8 cellular contexts compared by ENCODE assay signal in genomic region chr4:108620101-108620932, GRCh38. TPM values are rescaled to one million over a fixed set of nuclear protein-coding genes. Genes with fewer than 3 reads are reported as not detected.
DNase-seq lines count a peak whose midpoint lies in the region; ATAC-seq and TF ChIP-seq lines count a peak whose summit lies in the region.

Gene RPL34, plus strand, starts transcription at chr4:108620576. Its CDS starts 1,384 bp downstream, at chr4:108621960.

- POLR2A ChIA-PET in PC-9 (lab: Charles Lee; ENCODE audit: unreplicated experiment): interaction anchor here (0.6 kb wide), 2 partner anchors 57 to 629 kb away, joined by 3 read pairs; no protein-coding TSS in a partner anchor

- peaks cover 26% of the 10 kb centered on the region for H3F3A ChIP-seq in PC-9 (ENCODE audit: insufficient read depth, low read depth)

- peaks cover 25% of the 10 kb centered on the region for H4K20me1 ChIP-seq in PC-9 (ENCODE audit: insufficient read depth)

- H3K27me3 ChIP-seq in PC-9 (ENCODE audit: insufficient read depth, low read depth): no peaks in the 10 kb centered on the region

- peak within 1 kb of the TSS; percentile 90 for H3K4me2 ChIP-seq in PC-9

- H3K27ac ChIP-seq in PC-9: peak within 1 kb of the TSS; percentile 94

- peaks cover 39% of the 10 kb centered on the region for H3K36me3 ChIP-seq in PC-9 (ENCODE audit: low read depth)

- no peaks in the 10 kb centered on the region for H3K9me3 ChIP-seq in PC-9 (ENCODE audit: insufficient read depth, low read depth)

- TSS peak; percentile 54 for BruUV-seq in PC-9 (replicated peaks; lab: Mats Ljungman, UMichigan)

- intact Hi-C loops in PC-9 (cut with micrococcal nuclease; ENCODE audit: unreplicated experiment): no loop called here

- peak; percentile 100 for ATAC-seq in GM21619 (IDR thresholded peaks at IDR 0.05; ENCODE audit: unreplicated experiment)

- TF ChIP-seq CTCF in PC-9 (conservative IDR thresholded peaks at IDR 0.05) (no peak), epithelial cell of proximal tubule (conservative IDR thresholded peaks at IDR 0.05; ENCODE audit: low read depth, low read length) (no peak)

- H2AFZ ChIP-seq in PC-9: peak within 1 kb of the TSS; percentile 76

- no peaks in the 10 kb centered on the region for H3K9me2 ChIP-seq in PC-9 (ENCODE audit: insufficient read depth)

- peaks cover 46% of the 10 kb centered on the region for H3K79me2 ChIP-seq in PC-9 (ENCODE audit: low read depth)

- DNase-seq in DMS153 (lab: John Stamatoyannopoulos, UW) (peak; percentile 96), PC-9 (peak; percentile 79 to 87), epithelial cell of proximal tubule (ENCODE audit: low read depth) (peak; percentile 93), mucosa of gallbladder (ENCODE audit: low spot score) (peak; percentile 99)
- peak; percentile 100 for DNase-seq in Jurkat, Clone E6-1 (ENCODE audit: low read depth, low spot score)
- DNase-seq in activated T-cell treated with anti-CD3 and anti-CD28 coated beads, Interleukin-2, amount 50 U/mL, for 1 hour: peak; percentile 93
- peak; percentile 94 to 97 for DNase-seq in stimulated activated CD8-positive, alpha-beta memory T cell treated with anti-CD3 and anti-CD28 coated beads, Interleukin-4, amount 100 ng/mL, for 4 hours (ENCODE audit: low read depth in 2 of 2, low spot score in 1 of 2)

- CTCF ChIA-PET in PC-9 (lab: Charles Lee): no interaction called here

- peak within 1 kb of the TSS; percentile 97 for H3K4me3 ChIP-seq in Jurkat, Clone E6-1 (ENCODE audit: low read length)
- peak within 1 kb of the TSS; percentile 88 for H3K4me3 ChIP-seq in PC-9
- peak within 1 kb of the TSS; percentile 92 for H3K4me3 ChIP-seq in epithelial cell of proximal tubule (ENCODE audit: low read depth, low read length)

- H3K4me1 ChIP-seq in PC-9 (replicated peaks; ENCODE audit: insufficient read depth): peaks cover 13% of the 10 kb centered on the region

RNA-seq across cellular contexts. Expression of gene RPL34, which starts in this region (rescaled TPM):
- 2,635 TPM for polyA plus RNA-seq in Jurkat, Clone E6-1 (2012; ENCODE audit: insufficient read depth, insufficient read length)
- total RNA-seq in PC-9 (2021) (672 and 676 TPM in 2 replicates), epithelial cell of proximal tubule (853 and 1,453 TPM in 2 replicates), mucosa of gallbladder (836 TPM)

Comparison
In these comparisons a context has a peak if more than half of its experiments do, and no peak if none do; other contexts are left out.
1. Peak in every context shown above with its lines: DNase-seq, ATAC-seq, H3K4me3 ChIP-seq and H3K27ac ChIP-seq.